31 cellular contexts compared by ENCODE assay signal in genomic region chr16:86898386-86898785, GRCh38.
"Had no signal": no experiment of that assay in that cellular context is flagged by ENCODE, and none has a peak within 500 bp of the region (broad histone marks: within the 10 kb centered on the region; RNA-seq: fewer than 3 reads in every experiment).

No MANE protein-coding gene starts in this region.

- DNase-seq: activated CD4-positive, alpha-beta T cell treated with anti-CD3 and anti-CD28 coated beads, Interleukin-2, amount 10 ng/mL, durations not matched to agents 24 days and 14 days; activated CD4-positive, alpha-beta T cell treated with anti-CD3 and anti-CD28 coated beads, Interleukin-2, amount 50 U/mL, for 4 hours; activated CD8-positive, alpha-beta T cell treated with anti-CD3 and anti-CD28 coated beads for 36 hours; activated effector memory CD4-positive, alpha-beta T cell treated with anti-CD3 and anti-CD28 coated beads, Interleukin-2, amount 50 U/mL, for 16 hours; activated naive CD4-positive, alpha-beta T cell; activated naive CD4-positive, alpha-beta T cell treated with anti-CD3 and anti-CD28 coated beads, Interleukin-2, amount 50 U/mL, for 16 hours; activated naive CD8-positive, alpha-beta T cell treated with anti-CD3 and anti-CD28 coated beads for 36 hours; activated T-cell treated with anti-CD3 and anti-CD28 coated beads, Interleukin-2, amount 50 U/mL, for 1 hour; activated T-cell treated with anti-CD3 and anti-CD28 coated beads, Interleukin-2, amount 50 U/mL, for 72 hours; amniotic stem cell; caudate nucleus; cerebellar nuclear complex; Karpas-422; NCI-H1105; NCI-H1417 treated with DMSO at 0.1 percent for 48 hours; NCI-H187 treated with DMSO at 0.1 percent for 48 hours; NCI-H2081; NCI-H2171 treated with DMSO at 0.1 percent for 48 hours; NCI-H2227 treated with DMSO at 0.1 percent for 48 hours; NCI-H446; NCI-H510A treated with DMSO at 0.1 percent for 48 hours; NCI-H69; NK-92 treated with Interleukin-12 subunit alpha and Interleukin-12 subunit beta, amount 100 ng/mL, for 24 hours; SIG-M5; SW 1271; T-helper 1 cell; T-helper 2 cell; T-helper 9 cell had no signal

- H3K4me3 ChIP-seq: K562 had no signal

- ATAC-seq: activated CD8-positive, alpha-beta T cell treated with anti-CD3 and anti-CD28 coated beads for 36 hours; activated T-cell treated with anti-CD3 and anti-CD28 coated beads, Interleukin-2, amount 50 U/mL, for 72 hours; activated T-helper 17 cell treated with anti-CD3 and anti-CD28 coated beads, Interleukin-2, amount 50 U/mL, for 72 hours; K562; SK-N-SH treated with all-trans-retinoic acid at 6 μM for 48 hours had no signal
